ENCODE assay signal across 23 cellular contexts in the genomic region with DNA sequence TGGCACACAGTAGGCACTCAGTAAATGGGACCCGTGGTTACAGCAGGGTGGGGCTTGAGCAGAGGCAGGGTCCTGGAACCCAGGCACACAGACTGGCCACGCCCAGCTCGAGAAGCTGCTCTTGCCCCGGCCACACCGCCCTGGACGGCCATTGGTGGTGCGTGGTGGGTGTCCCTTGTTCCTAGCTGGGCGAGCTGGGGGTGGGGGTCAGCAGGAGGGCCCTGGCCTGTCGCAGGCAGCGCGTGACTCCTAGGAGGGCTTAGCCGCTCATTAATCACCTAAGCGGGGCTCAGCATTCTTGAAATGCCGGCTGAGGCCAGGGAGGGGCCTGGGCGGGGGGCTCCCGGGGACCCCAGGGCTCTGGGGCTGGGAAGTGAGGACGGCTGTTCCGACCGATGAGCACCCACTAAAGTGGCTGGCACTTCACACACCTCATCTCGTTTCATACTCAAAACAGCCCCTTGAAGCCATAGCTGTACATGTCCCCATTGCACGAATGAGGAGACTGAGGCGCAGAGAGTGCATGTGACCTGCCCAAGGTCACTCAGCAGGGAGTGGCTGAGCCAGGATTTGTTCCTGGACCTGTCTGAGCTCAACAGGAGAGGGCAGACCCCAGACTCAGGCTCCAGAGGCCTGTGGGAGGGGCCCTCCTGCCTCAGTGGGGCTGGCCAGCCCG. TPM values are rescaled to one million over a fixed set of nuclear protein-coding genes. Genes with fewer than 3 reads are reported as not detected.
DNase-seq lines count a peak whose midpoint lies in the region; FAIRE-seq and TF ChIP-seq lines count a peak whose summit lies in the region.
"Had no signal": no experiment of that assay in that cellular context is flagged by ENCODE, and none has a peak within 500 bp of the region (broad histone marks: within the 10 kb centered on the region; RNA-seq: fewer than 3 reads in every experiment).

No MANE protein-coding gene starts in this region.

- POLR2A ChIA-PET in H1 (lab: Charles Lee; ENCODE audit: partially characterized antibody): interaction anchor here (1.4 to 1.6 kb wide), 3 partner anchors 11 to 51 kb away, joined by 3 to 6 read pairs (median 4); a partner anchor contains a TSS

- peaks cover 3% of the 10 kb centered on the region for H3K4me1 Mint-ChIP-seq in glutamatergic neuron (ENCODE audit: low read depth, unreplicated experiment)

- H4K20me1 ChIP-seq in H1 (replicated peaks in 1 of 2; ENCODE audit: control insufficient read depth in 1 of 2, insufficient read depth in 2 of 2, low read length in 2 of 2): no peaks in the 10 kb centered on the region

- no peak overlapping the region for H4K5ac ChIP-seq in H1 (ENCODE audit: insufficient read length, low read depth, low read length)

- H2BK12ac ChIP-seq in H1 (ENCODE audit: low read depth, low read length): peak overlapping the region; percentile 80; the same call in 1 of the 2 replicates

- no peak overlapping the region for H4K8ac ChIP-seq in H1 (ENCODE audit: extremely low read depth, insufficient read depth, low read length)

- TF ChIP-seq POLR2A in H1 (IDR thresholded peaks at IDR 0.05; ENCODE audit: control extremely low read depth in 1 of 2, low read depth in 2 of 2, low read length in 2 of 2) (no peak), ovary (IDR thresholded peaks at IDR 0.05) (no peak)

- no peaks in the 10 kb centered on the region for H3K36me3 ChIP-seq in cardiac muscle cell
- H3K36me3 ChIP-seq in right atrium auricular region: no peaks in the 10 kb centered on the region
- no peaks in the 10 kb centered on the region for H3K36me3 ChIP-seq in H1 (ENCODE audit: control insufficient read depth in 2 of 4, insufficient read depth in 4 of 4, low read length in 3 of 4)
- H3K36me3 ChIP-seq in ovary: no peaks in the 10 kb centered on the region

- peak overlapping the region; percentile 13; the same call in 1 of the 2 replicates for H2AK5ac ChIP-seq in H1 (ENCODE audit: low read depth, low read length)

- H3K27ac ChIP-seq in cardiac muscle cell: peak overlapping the region; percentile 83
- no peak overlapping the region for H3K27ac ChIP-seq in right atrium auricular region
- no peak overlapping the region for H3K27ac ChIP-seq in H1 (ENCODE audit: low read depth, low read length)
- H3K27ac ChIP-seq in ovary: peak overlapping the region; percentile 26 to 59
- H3K27ac ChIP-seq: SK-N-MC had no signal

- H3K27ac Mint-ChIP-seq in glutamatergic neuron (ENCODE audit: unreplicated experiment): no peak overlapping the region
- H3K27ac Mint-ChIP-seq: CD8-positive, alpha-beta T cell; HFFc6; IgD-negative memory B cell had no signal

- peak overlapping the region; percentile 32 for H3K4ac ChIP-seq in H1 (replicated peaks; ENCODE audit: insufficient read length, low read depth, low read length)

- H3K79me2 ChIP-seq in H1 (ENCODE audit: control insufficient read depth in 1 of 2, insufficient read depth in 2 of 2, low read length in 2 of 2): no peaks in the 10 kb centered on the region

- peak overlapping the region; percentile 32 for H3K18ac ChIP-seq in H1 (ENCODE audit: extremely low read depth, low read length)

- H3K9me3 ChIP-seq in cardiac muscle cell (ENCODE audit: low read depth) (no peaks in the 10 kb centered on the region), right atrium auricular region (no peaks in the 10 kb centered on the region), H1 (ENCODE audit: insufficient read depth in 2 of 2, low read depth in 1 of 2, low read length in 1 of 2) (no peaks in the 10 kb centered on the region), ovary (no peaks in the 10 kb centered on the region)

- H3K27me3 ChIP-seq in cardiac muscle cell: no peaks in the 10 kb centered on the region
- no peaks in the 10 kb centered on the region for H3K27me3 ChIP-seq in right atrium auricular region
- H3K27me3 ChIP-seq in H1 (replicated peaks in 1 of 4; ENCODE audit: control insufficient read depth in 3 of 4, extremely low read depth in 1 of 4, insufficient read depth in 3 of 4, low read length in 3 of 4): no peaks in the 10 kb centered on the region
- no peaks in the 10 kb centered on the region for H3K27me3 ChIP-seq in ovary

- peaks cover 35% of the 10 kb centered on the region for H3K4me1 ChIP-seq in cardiac muscle cell (ENCODE audit: low read depth)
- no peaks in the 10 kb centered on the region for H3K4me1 ChIP-seq in right atrium auricular region
- peaks cover 0 to 16% (median 8%) of the 10 kb centered on the region in 4 experiments; a peak in 6 of 7 replicates for H3K4me1 ChIP-seq in H1 (replicated peaks in 1 of 4; ENCODE audit: control insufficient read depth in 3 of 4, insufficient read depth in 4 of 4, low read length in 3 of 4)
- H3K4me1 ChIP-seq in ovary (ENCODE audit: insufficient read depth): no peaks in the 10 kb centered on the region

- CTCF ChIA-PET in H1 (lab: Charles Lee; ENCODE audit: partially characterized antibody): interaction anchor here (1.1 to 5.3 kb wide), 11 partner anchors 9 to 134 kb away, joined by 3 to 38 read pairs (median 9); a partner anchor contains a TSS

- H2BK120ac ChIP-seq in H1 (replicated peaks; ENCODE audit: low read depth, low read length): no peak overlapping the region

- H3K79me1 ChIP-seq in H1 (ENCODE audit: low read depth, low read length): no peaks in the 10 kb centered on the region

- TF ChIP-seq CTCF in cardiac muscle cell (IDR thresholded peaks at IDR 0.05; ENCODE audit: low read depth, low read length): no peak
- no peak for TF ChIP-seq CTCF in right atrium auricular region (IDR thresholded peaks at IDR 0.05)
- no peak for TF ChIP-seq CTCF in H1 (IDR thresholded peaks at IDR 0.05; ENCODE audit: control extremely low read depth in 1 of 3, insufficient read depth in 1 of 3, low read depth in 1 of 3, low read length in 3 of 3)
- no peak for TF ChIP-seq CTCF in ovary (IDR thresholded peaks at IDR 0.05)
- no peak for TF ChIP-seq CTCF in glutamatergic neuron (IDR thresholded peaks at IDR 0.05; ENCODE audit: partially characterized antibody, unreplicated experiment)

- WGBS in H1 (ENCODE audit: extremely low coverage in 1 of 2, insufficient coverage in 1 of 2, insufficient read length in 1 of 2, insufficient replicate concordance in 2 of 2, low coverage in 1 of 2, low lambda C conversion rate in 2 of 2, missing lambda C conversion rate in 1 of 2), 2 experiments: 91% methylated on average over 21 of the region's 23 CpGs; no CpG with 5 or more reads in 1 of the 2 experiments
- WGBS in ovary, 3 donors: 73 to 75% (median 73%) methylated on average over 23 of the region's 23 CpGs

- H2BK15ac ChIP-seq in H1 (ENCODE audit: low read length): peak overlapping the region; percentile 81; the same call in 1 of the 2 replicates

- no peaks in the 10 kb centered on the region for H3K9me3 Mint-ChIP-seq in glutamatergic neuron (ENCODE audit: unreplicated experiment)
- H3K9me3 Mint-ChIP-seq: CD8-positive, alpha-beta T cell; H9; HFFc6; IgD-negative memory B cell had no signal

- no peak overlapping the region for H3K14ac ChIP-seq in H1 (ENCODE audit: insufficient read length)

- DNase-seq in cardiac muscle cell (ENCODE audit: low read depth in 1 of 2, low spot score in 1 of 2) (no peak), right atrium auricular region (ENCODE audit: low spot score) (no peak), H1 (ENCODE audit: low read depth in 1 of 2, low spot score in 2 of 2) (peak in 1 of 2 experiments; percentile 43), ovary (no peak), NCI-H2029 (lab: John Stamatoyannopoulos, UW) (no peak), glutamatergic neuron (no peak), activated T-cell treated with anti-CD3 and anti-CD28 coated beads for 4 hours (no peak)
- DNase-seq: 8988T; AML-193; C1 segment of cervical spinal cord; CD8-positive, alpha-beta T cell; DND-41; H9; HFFc6; Kasumi-1; NCI-H1694; NCI-H2081 treated with DMSO at 0.1 percent for 48 hours; NCI-H2171 treated with DMSO at 0.1 percent for 48 hours; NCI-H524 treated with DMSO at 0.1 percent for 48 hours; SHP77 had no signal

- no peaks in the 10 kb centered on the region for H3K23me2 ChIP-seq in H1 (ENCODE audit: low read depth, low read length)

- intact Hi-C loops in ovary (cut with DNase I): no loop called here

- no peak overlapping the region for H3K9ac ChIP-seq in H1 (replicated peaks in 1 of 4; ENCODE audit: extremely low read depth in 1 of 4, low read depth in 3 of 4, low read length in 3 of 4)

- no peak overlapping the region for H2BK20ac ChIP-seq in H1 (ENCODE audit: low read length)

- H2BK5ac ChIP-seq in H1 (ENCODE audit: low read depth, low read length): no peak overlapping the region

- no peak overlapping the region for H3K56ac ChIP-seq in H1 (replicated peaks; ENCODE audit: insufficient read length, low read depth, low read length)

- FAIRE-seq in H1 (lab: Jason Lieb, UNC): no peak
- FAIRE-seq: GM12878 had no signal

- H3K4me3 Mint-ChIP-seq in glutamatergic neuron (ENCODE audit: unreplicated experiment): no peak overlapping the region
- H3K4me3 Mint-ChIP-seq: CD8-positive, alpha-beta T cell; HFFc6; IgD-negative memory B cell had no signal

- H3K4me2 ChIP-seq in H1 (ENCODE audit: insufficient read depth in 1 of 2, low read depth in 2 of 2, low read length in 2 of 2): no peak overlapping the region

- TF ChIP-seq RAD21 in H1 (IDR thresholded peaks at IDR 0.05 in 1 of 2, conservative IDR thresholded peaks at IDR 0.05 in 1 of 2; ENCODE audit: low read depth in 2 of 2, low read length in 2 of 2): no peak

- H3K4me3 ChIP-seq in cardiac muscle cell (no peak overlapping the region), right atrium auricular region (no peak overlapping the region), H1 (ENCODE audit: extremely low read depth in 1 of 4, insufficient read depth in 2 of 4, low read depth in 3 of 4, low read length in 4 of 4) (no peak overlapping the region), ovary (no peak overlapping the region)
- H3K4me3 ChIP-seq: GM12878, SK-N-MC had no signal

- H3K23ac ChIP-seq in H1 (ENCODE audit: insufficient read length): no peak overlapping the region

- H3K36me3 Mint-ChIP-seq in glutamatergic neuron (ENCODE audit: unreplicated experiment): no peaks in the 10 kb centered on the region
- H3K36me3 Mint-ChIP-seq: CD8-positive, alpha-beta T cell; IgD-negative memory B cell had no signal

- peaks cover 8% of the 10 kb centered on the region for H3K27me3 Mint-ChIP-seq in glutamatergic neuron (ENCODE audit: unreplicated experiment)

- H4K91ac ChIP-seq in H1 (replicated peaks; ENCODE audit: insufficient read length, low read length): no peak overlapping the region

- TF ChIP-seq EP300 in H1 (IDR thresholded peaks at IDR 0.05; ENCODE audit: borderline replicate concordance in 1 of 2, low read depth in 2 of 2, low read length in 2 of 2) (no peak), ovary (IDR thresholded peaks at IDR 0.05) (no peak)

- H2AFZ ChIP-seq in H1 (ENCODE audit: low read length): no peak overlapping the region

RNA-seq across cellular contexts. Expression of a gene that starts 11.6 kb away (rescaled TPM):
- 48.0 and 56.9 TPM in 2 replicates for total RNA-seq in cardiac muscle cell
- 29.3 and 41.2 TPM in 2 replicates for polyA plus RNA-seq in cardiac muscle cell
- 10 to 100 TPM in 1 of 2 donors, 1 to 10 TPM in 1; 7.0 to 13.1 TPM for total RNA-seq in right atrium auricular region
- 6.0 TPM in 2 replicates for total RNA-seq in H1 (2021; fragmentation: NEBNext Ultra II Directional; extraction: Animal tissue kit (Norgen Biotek cat#: 25700))
- polyA plus RNA-seq in H1 (2011; rRNA removed): 6.1 and 7.6 TPM in 2 replicates
- 4.4 TPM for polyA plus RNA-seq in H1 (2011; cell fraction: cytosol; rRNA removed)
- 37.7 TPM for polyA plus RNA-seq in H1 (2011; cell fraction: nucleus; rRNA removed)
- polyA plus RNA-seq in H1 (2012, experiment 1 of 2): 3.9 to 7.2 TPM (median 6.2 TPM) in 4 replicates
- 3.1 TPM for polyA plus RNA-seq in H1 (2012, experiment 2 of 2)
- 5.1 TPM for polyA plus RNA-seq in H1 (2013, experiment 1 of 2)
- 4.7 TPM for polyA plus RNA-seq in H1 (2013, experiment 2 of 2)
- 3.0 and 4.7 TPM in 2 replicates for polyA minus RNA-seq in H1 (2011; rRNA and poly(A)+ RNA removed)
- polyA minus RNA-seq in H1 (2011; cell fraction: cytosol; rRNA and poly(A)+ RNA removed): 3.7 TPM
- polyA minus RNA-seq in H1 (2011; cell fraction: nucleus; rRNA and poly(A)+ RNA removed): 9.6 TPM
- 100 to 1,000 TPM in 1 of 7 donors, 10 to 100 TPM in 6; 11.3 to 109 (median 41.3) TPM for total RNA-seq in ovary
- polyA plus RNA-seq in ovary: 1 to 10 TPM; 6.6 to 6.7 TPM
- total RNA-seq in glutamatergic neuron (ENCODE audit: unreplicated experiment): 0.29 TPM
- polyA plus RNA-seq: IgD-negative memory B cell had no signal

RNA-seq across cellular contexts. Expression of a gene that starts 28.3 kb away (rescaled TPM):
- total RNA-seq in cardiac muscle cell: 29.3 and 35.3 TPM in 2 replicates
- 241 and 255 TPM in 2 replicates for polyA plus RNA-seq in cardiac muscle cell
- 10 to 100 TPM; 43.4 to 54.7 TPM for total RNA-seq in right atrium auricular region
- 186 and 191 TPM in 2 replicates for total RNA-seq in H1 (2021; fragmentation: NEBNext Ultra II Directional; extraction: Animal tissue kit (Norgen Biotek cat#: 25700))
- polyA plus RNA-seq in H1 (2011; rRNA removed): 622 and 759 TPM in 2 replicates
- 508 TPM for polyA plus RNA-seq in H1 (2011; cell fraction: cytosol; rRNA removed)
- polyA plus RNA-seq in H1 (2011; cell fraction: nucleus; rRNA removed): 357 TPM
- 367 to 567 TPM (median 473 TPM) in 4 replicates for polyA plus RNA-seq in H1 (2012, experiment 1 of 2)
- 392 TPM for polyA plus RNA-seq in H1 (2012, experiment 2 of 2)
- polyA plus RNA-seq in H1 (2013, experiment 1 of 2): 338 TPM
- 352 TPM for polyA plus RNA-seq in H1 (2013, experiment 2 of 2)
- polyA minus RNA-seq in H1 (2011; rRNA and poly(A)+ RNA removed): 163 and 184 TPM in 2 replicates
- 130 TPM for polyA minus RNA-seq in H1 (2011; cell fraction: cytosol; rRNA and poly(A)+ RNA removed)
- 123 TPM for polyA minus RNA-seq in H1 (2011; cell fraction: nucleus; rRNA and poly(A)+ RNA removed)
- 100 to 1,000 TPM in 5 of 7 donors, 10 to 100 TPM in 2; 32.2 to 131 (median 117) TPM for total RNA-seq in ovary
- polyA plus RNA-seq in ovary: 100 to 1,000 TPM; 170 to 192 TPM
- 82.7 TPM for total RNA-seq in glutamatergic neuron (ENCODE audit: unreplicated experiment)

RNA-seq across cellular contexts. Expression of a gene that starts 28.6 kb away (rescaled TPM):
- total RNA-seq in cardiac muscle cell (13.5 and 30.7 TPM in 2 replicates), right atrium auricular region (1 to 10 TPM; 3.7 to 4.0 TPM), ovary (1 to 10 TPM; 3.7 to 8.6 (median 5.2) TPM), glutamatergic neuron (ENCODE audit: unreplicated experiment) (15.2 TPM)
- polyA plus RNA-seq in cardiac muscle cell (13.2 and 39.2 TPM in 2 replicates), H1 (2011; rRNA removed) (52.6 and 52.9 TPM in 2 replicates), ovary (1 to 10 TPM; 4.4 to 4.7 TPM)
- total RNA-seq in H1 (2021; fragmentation: NEBNext Ultra II Directional; extraction: Animal tissue kit (Norgen Biotek cat#: 25700)): 84.5 and 86.1 TPM in 2 replicates
- polyA plus RNA-seq in H1 (2011; cell fraction: cytosol; rRNA removed): 75.9 TPM
- polyA plus RNA-seq in H1 (2011; cell fraction: nucleus; rRNA removed): 39.1 TPM
- 91.9 to 107 TPM (median 97.9 TPM) in 4 replicates for polyA plus RNA-seq in H1 (2012, experiment 1 of 2)
- 35.6 TPM for polyA plus RNA-seq in H1 (2012, experiment 2 of 2)
- polyA plus RNA-seq in H1 (2013, experiment 1 of 2): 52.4 TPM
- 55.2 TPM for polyA plus RNA-seq in H1 (2013, experiment 2 of 2)
- polyA minus RNA-seq in H1 (2011; rRNA and poly(A)+ RNA removed): 74.7 and 76.2 TPM in 2 replicates
- polyA minus RNA-seq in H1 (2011; cell fraction: cytosol; rRNA and poly(A)+ RNA removed): 43.7 TPM
- polyA minus RNA-seq in H1 (2011; cell fraction: nucleus; rRNA and poly(A)+ RNA removed): 41.1 TPM

RNA-seq across cellular contexts. Expression of a gene that starts 52.7 kb away (rescaled TPM):
- total RNA-seq in cardiac muscle cell: 114 and 164 TPM in 2 replicates
- polyA plus RNA-seq in cardiac muscle cell: 183 and 249 TPM in 2 replicates
- 10 to 100 TPM; 21.8 to 28.4 TPM for total RNA-seq in right atrium auricular region
- total RNA-seq in H1 (2021; fragmentation: NEBNext Ultra II Directional; extraction: Animal tissue kit (Norgen Biotek cat#: 25700)): 115 and 116 TPM in 2 replicates
- polyA plus RNA-seq in H1 (2011; rRNA removed): 141 and 160 TPM in 2 replicates
- 127 TPM for polyA plus RNA-seq in H1 (2011; cell fraction: cytosol; rRNA removed)
- polyA plus RNA-seq in H1 (2011; cell fraction: nucleus; rRNA removed): 141 TPM
- polyA plus RNA-seq in H1 (2012, experiment 1 of 2): 83.3 to 97.8 TPM (median 90.8 TPM) in 4 replicates
- polyA plus RNA-seq in H1 (2012, experiment 2 of 2): 40.1 TPM
- 153 TPM for polyA plus RNA-seq in H1 (2013, experiment 1 of 2)
- polyA plus RNA-seq in H1 (2013, experiment 2 of 2): 174 TPM
- polyA minus RNA-seq in H1 (2011; rRNA and poly(A)+ RNA removed): 251 and 278 TPM in 2 replicates
- 150 TPM for polyA minus RNA-seq in H1 (2011; cell fraction: cytosol; rRNA and poly(A)+ RNA removed)
- 146 TPM for polyA minus RNA-seq in H1 (2011; cell fraction: nucleus; rRNA and poly(A)+ RNA removed)
- 100 to 1,000 TPM in 1 of 7 donors, 10 to 100 TPM in 6; 16.2 to 242 (median 53.7) TPM for total RNA-seq in ovary
- 10 to 100 TPM; 20.1 to 45.3 TPM for polyA plus RNA-seq in ovary
- 155 TPM for total RNA-seq in glutamatergic neuron (ENCODE audit: unreplicated experiment)

Comparison
In these comparisons a context has a peak if more than half of its experiments do, and no peak if none do; other contexts are left out.
1. H3K27ac ChIP-seq: peak in cardiac muscle cell (single experiment) and ovary (2 of 2); none in right atrium auricular region (0 of 2) and H1 (single experiment).